In the genomic region with DNA sequence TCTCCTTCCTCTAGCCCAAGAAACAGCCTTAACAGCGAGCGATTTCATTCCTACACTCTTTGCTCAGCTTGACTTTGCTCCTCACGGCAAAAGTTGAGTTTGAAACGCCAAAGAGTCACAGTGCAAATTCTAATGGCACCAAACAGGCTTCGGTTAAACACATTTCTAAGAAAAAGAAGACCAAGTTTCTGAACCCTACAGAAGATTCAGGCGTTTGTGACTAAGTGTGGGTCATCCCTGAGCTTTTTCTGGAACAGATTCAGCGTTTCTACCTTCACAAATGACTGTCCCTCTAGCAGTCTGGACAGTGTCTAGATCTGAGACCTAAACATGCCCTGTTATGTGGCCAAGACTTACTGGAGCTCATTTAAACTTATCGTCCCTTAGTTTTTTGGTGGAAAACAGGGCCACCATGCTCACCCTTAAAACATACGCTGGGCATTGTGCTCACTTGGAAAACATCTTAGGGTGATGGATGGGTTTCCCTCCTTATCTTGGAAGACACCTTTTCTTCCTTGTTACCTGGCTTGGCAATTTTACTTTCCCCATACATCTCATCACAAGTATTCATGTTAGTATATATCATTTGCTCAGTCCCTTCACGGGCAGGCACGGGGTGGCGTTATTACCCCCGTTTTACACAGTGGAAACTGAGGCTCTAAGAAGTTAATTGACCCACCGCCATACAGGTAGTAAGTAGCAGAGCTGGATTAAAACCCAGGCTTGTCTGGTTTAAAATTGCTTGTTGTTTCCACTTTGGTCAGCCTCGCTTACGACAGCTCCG, we compare ENCODE assay signal across 8 cellular contexts. TPM values are rescaled to one million over a fixed set of nuclear protein-coding genes. Genes with fewer than 3 reads are reported as not detected.
A peak's percentile ranks its signal among the peaks of the same experiment; 100 is the strongest.
DNase-seq lines count a peak whose midpoint lies in the region; ATAC-seq, FAIRE-seq and TF ChIP-seq lines count a peak whose summit lies in the region.

No MANE protein-coding gene starts in this region.

- no peaks in the 10 kb centered on the region for H4K20me1 ChIP-seq in GM12878 (ENCODE audit: control insufficient read depth, insufficient read depth)

- no peak overlapping the region for H3K27ac Mint-ChIP-seq in activated naive CD4-positive, alpha-beta T cell treated with anti-CD3 and anti-CD28 coated beads, Interleukin-2, amount 10 ng/mL, durations not matched to agents 7 days and 5 days

- 23% methylated on average over 17 of the region's 17 CpGs for WGBS in GM12878 (ENCODE audit: insufficient coverage, insufficient replicate concordance, low lambda C conversion rate, missing lambda C conversion rate)
- WGBS in testis, 2 donors, result 10 to 11% methylated on average over 17 of the region's 17 CpGs

- no peak overlapping the region; the same call in 1 of the 2 replicates for H2AFZ ChIP-seq in GM12878 (ENCODE audit: control insufficient read depth, low read depth, low read length)

- no peak for TF ChIP-seq EP300 in GM12878 (IDR thresholded peaks at IDR 0.05; ENCODE audit: borderline replicate concordance in 1 of 2, control insufficient read depth in 1 of 2, low read depth in 2 of 2, low read length in 2 of 2)

- FAIRE-seq in GM12878 (lab: Jason Lieb, UNC), result no peak

- peaks cover 0 to 5% of the 10 kb centered on the region in 2 experiments; a peak in 3 of 4 replicates for H3K27me3 ChIP-seq in GM12878 (replicated peaks in 1 of 2; ENCODE audit: control insufficient read depth in 2 of 2, insufficient read depth in 2 of 2, low read length in 1 of 2)
- H3K27me3 ChIP-seq in left lung, result peaks cover 0 to 38% of the 10 kb centered on the region in 2 donors
- H3K27me3 ChIP-seq in testis, result no peaks in the 10 kb centered on the region

- no peaks in the 10 kb centered on the region for H3K36me3 ChIP-seq in GM12878 (ENCODE audit: control insufficient read depth in 2 of 2, insufficient read depth in 2 of 2, low read length in 1 of 2)
- H3K36me3 ChIP-seq in left lung, result no peaks in the 10 kb centered on the region
- no peaks in the 10 kb centered on the region for H3K36me3 ChIP-seq in testis (ENCODE audit: low read depth, missing control alignments)

- H3K9me3 Mint-ChIP-seq in activated naive CD4-positive, alpha-beta T cell treated with anti-CD3 and anti-CD28 coated beads, Interleukin-2, amount 10 ng/mL, durations not matched to agents 7 days and 5 days, result no peaks in the 10 kb centered on the region

- intact Hi-C loops in GM12878 (cut with micrococcal nuclease; ENCODE audit: unreplicated experiment), result no loop called here
- intact Hi-C loops in left lung (cut with DNase I), result no loop called here
- intact Hi-C loops in testis (cut with DNase I; ENCODE audit: low total_unique reads), result no loop called here

- TF ChIP-seq CTCF in GM12878 (IDR thresholded peaks at IDR 0.05 in 2 of 3, conservative IDR thresholded peaks at IDR 0.05 in 1 of 3; ENCODE audit: control insufficient read depth in 2 of 3, extremely low read depth in 1 of 3, insufficient read depth in 1 of 3, low read depth in 3 of 3, low read length in 3 of 3) (no peak), left lung (IDR thresholded peaks at IDR 0.05) (no peak), testis (IDR thresholded peaks at IDR 0.05) (no peak)

- TF ChIP-seq RAD21 in GM12878 (IDR thresholded peaks at IDR 0.05; ENCODE audit: insufficient read depth, low read depth, low read length), result no peak

- H3K36me3 Mint-ChIP-seq in activated naive CD4-positive, alpha-beta T cell treated with anti-CD3 and anti-CD28 coated beads, Interleukin-2, amount 10 ng/mL, durations not matched to agents 7 days and 5 days, result no peaks in the 10 kb centered on the region

- H3K4me1 ChIP-seq in GM12878 (ENCODE audit: control insufficient read depth, insufficient read depth, low read length) (peaks cover 4% of the 10 kb centered on the region; the same call in 1 of the 2 replicates), left lung (peaks cover 16 to 44% of the 10 kb centered on the region in 2 donors), testis (peaks cover 17% of the 10 kb centered on the region)

- in situ Hi-C loops in GM12878 (cut with MboI), result no loop called here

- peak overlapping the region; percentile 80 for H3K4me3 Mint-ChIP-seq in activated naive CD4-positive, alpha-beta T cell treated with anti-CD3 and anti-CD28 coated beads, Interleukin-2, amount 10 ng/mL, durations not matched to agents 7 days and 5 days

- no peak for DNase-seq in activated naive CD4-positive, alpha-beta T cell treated with anti-CD3 and anti-CD28 coated beads, Interleukin-2, amount 10 ng/mL, durations not matched to agents 7 days and 5 days
- DNase-seq in activated naive CD4-positive, alpha-beta T cell treated with Interleukin-2 at 50 U/mL for 16 hours, result no peak
- no peak for DNase-seq in GM12878 (ENCODE audit: low read depth, low spot score)
- no peak for DNase-seq in left lung
- no peak for DNase-seq in testis
- DNase-seq in NK-92 (lab: John Stamatoyannopoulos, UW; ENCODE audit: unreplicated experiment), result no peak
- DNase-seq in MV-4-11 (lab: John Stamatoyannopoulos, UW), result no peak

- H3K9me3 ChIP-seq in GM12878 (replicated peaks; ENCODE audit: control insufficient read depth, insufficient read depth, low read length) (no peaks in the 10 kb centered on the region), left lung (no peaks in the 10 kb centered on the region), testis (no peaks in the 10 kb centered on the region)

- H3K4me3 ChIP-seq in GM12878 (peak overlapping the region; percentile 84), left lung (peak overlapping the region; percentile 86 to 87), testis (peak overlapping the region; percentile 87 to 89)

- ATAC-seq in GM12878, result no peak; the same call in 2 of the 3 replicates
- ATAC-seq in left lung, result no peak
- no peak for ATAC-seq in HG03439 (IDR thresholded peaks at IDR 0.05; ENCODE audit: unreplicated experiment)

- peaks cover 21% of the 10 kb centered on the region for H3K4me1 Mint-ChIP-seq in activated naive CD4-positive, alpha-beta T cell treated with anti-CD3 and anti-CD28 coated beads, Interleukin-2, amount 10 ng/mL, durations not matched to agents 7 days and 5 days

- SMC1A ChIA-PET in GM12878 (lab: Charles Lee; ENCODE audit: uncharacterized antibody, unreplicated experiment), result interaction anchor here (1.0 kb wide), 1 partner anchor 112 kb away, joined by 3 read pairs; a partner anchor contains a TSS

- no peak for TF ChIP-seq POLR2A in GM12878 (IDR thresholded peaks at IDR 0.05; ENCODE audit: low read depth, low read length)
- TF ChIP-seq POLR2A in testis (IDR thresholded peaks at IDR 0.05), result no peak

- H3K79me2 ChIP-seq in GM12878 (ENCODE audit: control insufficient read depth, insufficient read depth, low read length), result no peaks in the 10 kb centered on the region

- CTCF ChIA-PET in activated naive CD4-positive, alpha-beta T cell treated with anti-CD3 and anti-CD28 coated beads, Interleukin-2, amount 10 ng/mL, durations not matched to agents 7 days and 5 days (lab: Charles Lee), result no interaction called here
- CTCF ChIA-PET in GM12878 (lab: Yijun Ruan, JAX), result interaction anchor here (1.1 kb wide), 1 partner anchor 14 kb away, joined by 3 read pairs; no protein-coding TSS in a partner anchor

- H3K9ac ChIP-seq in GM12878 (ENCODE audit: control insufficient read depth, insufficient read depth, low read length), result no peak overlapping the region; the same call in 1 of the 2 replicates

- POLR2A ChIA-PET in GM12878 (lab: Charles Lee), result no interaction called here

- TSS peak; percentile 74 for BruUV-seq in GM12878 (replicated peaks; lab: Mats Ljungman, UMichigan)

- H3K27me3 Mint-ChIP-seq in activated naive CD4-positive, alpha-beta T cell treated with anti-CD3 and anti-CD28 coated beads, Interleukin-2, amount 10 ng/mL, durations not matched to agents 7 days and 5 days, result peaks cover 54% of the 10 kb centered on the region

- RAD21 ChIA-PET in GM12878 (lab: Charles Lee; ENCODE audit: unreplicated experiment), result no interaction called here

- H3K4me2 ChIP-seq in GM12878 (ENCODE audit: control insufficient read depth, insufficient read depth), result peak overlapping the region; percentile 91; the same call in 1 of the 2 replicates

- H3K27ac ChIP-seq in GM12878 (ENCODE audit: control insufficient read depth, insufficient read depth), result no peak overlapping the region
- peak overlapping the region; percentile 75 to 82 for H3K27ac ChIP-seq in left lung
- H3K27ac ChIP-seq in testis, result peak overlapping the region; percentile 56 to 79

RNA-seq across cellular contexts. Expression of a gene that starts 1.0 kb away (rescaled TPM):
- 0.88 and 1.7 TPM in 2 replicates for total RNA-seq in GM12878 (2013; cell fraction: nucleolus; rRNA removed)
- total RNA-seq in GM12878 (2014; rRNA removed) (1.1 and 1.6 TPM in 2 replicates), GM12878 (2014; rRNA removed; fragmentation: Illumina TruSeq; extraction: Trizol) (0.81 and 1.0 TPM in 2 replicates), GM12878 (2021) (1.6 and 1.8 TPM in 2 replicates), left lung (100 to 1,000 TPM in 1 of 2 donors, 10 to 100 TPM in 1; 36.2 to 116 TPM), testis (10 to 100 TPM; 14.6 to 26.6 TPM)
- 1.0 TPM for polyA plus RNA-seq in GM12878 (2011; ENCODE audit: low read depth)
- polyA plus RNA-seq in GM12878 (2011; rRNA removed) (2.4 and 2.8 TPM in 2 replicates), GM12878 (2014; fragmentation: Illumina TruSeq; extraction: Trizol) (0.95 and 1.0 TPM in 2 replicates), GM12878 (2014; fragmentation: Nextera tagmentation; extraction: Ambion mirVana) (under 1 TPM; 0.16 to 0.37 TPM), GM12878 (2014; rRNA removed) (1.1 and 1.5 TPM in 2 replicates), GM12878 (2016; fragmentation: Nextera tagmentation; extraction: Ambion mirVana) (1 to 10 TPM; 1.3 to 1.6 TPM), testis (ENCODE audit: insufficient read depth, low read depth, low replicate concordance) (20.2 TPM)
- 2.5 and 2.9 TPM in 2 replicates for polyA plus RNA-seq in GM12878 (2011; cell fraction: cytosol; rRNA removed)
- 1.3 and 1.6 TPM in 2 replicates for polyA plus RNA-seq in GM12878 (2011; cell fraction: nucleus; rRNA removed)
- polyA plus RNA-seq in GM12878 (2012), result 1.4 TPM in 2 replicates
- 2.5 and 3.5 TPM in 2 replicates for polyA minus RNA-seq in GM12878 (2011; rRNA and poly(A)+ RNA removed)
- polyA minus RNA-seq in GM12878 (2011; cell fraction: cytosol; rRNA and poly(A)+ RNA removed), result 1.6 and 2.1 TPM in 2 replicates
- 0.73 and 1.4 TPM in 2 replicates for polyA minus RNA-seq in GM12878 (2011; cell fraction: nucleus; rRNA and poly(A)+ RNA removed)

Comparison
In these comparisons a context has a peak if more than half of its experiments do, and no peak if none do; other contexts are left out.
1. RNA of a gene that starts 1.0 kb away (total RNA-seq): 36.2 to 116 TPM in left lung and 14.6 to 26.6 TPM in testis; 0.81 to 1.8 TPM in GM12878; every median in the first group is over 4 times any median in the second.
2. Peak in every context shown above with its lines, with median percentiles within 50 percentile points of each other: H3K4me3 ChIP-seq.